Comparison of ENCODE assay signal across 16 cellular contexts in the genomic region with DNA sequence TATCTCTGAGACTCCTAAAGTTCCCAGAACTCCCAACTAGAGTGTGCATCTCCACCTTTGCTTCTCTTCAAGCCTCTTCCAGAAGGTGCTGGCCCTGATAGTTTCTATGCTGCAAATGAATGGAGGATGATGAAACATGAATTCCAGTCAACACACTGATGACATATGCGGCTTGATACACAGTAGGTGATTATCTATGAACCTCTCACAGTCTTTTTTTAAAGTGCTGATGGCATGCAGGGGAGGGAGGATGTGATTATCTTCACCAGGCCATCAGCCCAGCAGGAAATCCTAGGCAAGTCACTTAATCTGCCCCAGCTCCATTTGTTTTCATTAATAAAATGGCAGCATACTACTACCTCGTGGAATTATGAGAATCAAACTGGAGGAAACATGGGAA.
"Had no signal": no experiment of that assay in that cellular context is flagged by ENCODE, and none has a peak within 500 bp of the region (broad histone marks: within the 10 kb centered on the region; RNA-seq: fewer than 3 reads in every experiment).

No MANE protein-coding gene starts in this region.

- H3K4me1 ChIP-seq: heart left ventricle, stomach had no signal

- H3K4me3 Mint-ChIP-seq: naive thymus-derived CD4-positive, alpha-beta T cell; nephron progenitor cell had no signal

- DNase-seq: effector CD8-positive, alpha-beta T cell; heart left ventricle; hippocampal formation; naive thymus-derived CD4-positive, alpha-beta T cell; nephron progenitor cell; posterior cingulate gyrus; right cardiac atrium; small intestine; stimulated activated CD4-positive, alpha-beta T cell treated with anti-CD3 and anti-CD28 coated beads, Interleukin-12 subunit alpha, Interleukin-12 subunit beta, amount 100 ng/mL, for 4 hours; stimulated activated naive CD4-positive, alpha-beta T cell; stomach; substantia nigra; transverse colon had no signal

- H3K27ac Mint-ChIP-seq: naive thymus-derived CD4-positive, alpha-beta T cell; nephron progenitor cell had no signal

- H3K36me3 Mint-ChIP-seq: naive thymus-derived CD4-positive, alpha-beta T cell had no signal

- H3K27ac ChIP-seq: coronary artery, heart left ventricle, neutrophil, stomach, thoracic aorta, transverse colon had no signal

- H3K36me3 ChIP-seq: heart left ventricle, neutrophil, stomach, thoracic aorta, transverse colon had no signal

- H3K4me3 ChIP-seq: coronary artery, heart left ventricle, stomach, thoracic aorta, transverse colon had no signal

- H3K27me3 ChIP-seq: heart left ventricle, neutrophil, stomach, transverse colon had no signal

- H3K9me3 ChIP-seq: heart left ventricle, neutrophil, stomach, thoracic aorta, transverse colon had no signal

- H3K4me1 Mint-ChIP-seq: naive thymus-derived CD4-positive, alpha-beta T cell had no signal

- ATAC-seq: heart left ventricle; naive thymus-derived CD4-positive, alpha-beta T cell; right cardiac atrium had no signal
